ENCODE assay signal across 9 cellular contexts in genomic region chr9:11319477-11320060, GRCh38.
A peak's percentile ranks its signal among the peaks of the same experiment; 100 is the strongest.
DNase-seq lines count a peak whose midpoint lies in the region; ATAC-seq, FAIRE-seq and TF ChIP-seq lines count a peak whose summit lies in the region.
"Had no signal": no experiment of that assay in that cellular context is flagged by ENCODE, and none has a peak within 500 bp of the region (broad histone marks: within the 10 kb centered on the region; RNA-seq: fewer than 3 reads in every experiment).

No MANE protein-coding gene starts in this region.

- 22 to 23% methylated on average over 7 of the region's 7 CpGs for WGBS in gastroesophageal sphincter (ENCODE audit: low coverage in 1 of 2), 2 donors

- peak; percentile 62 for TF ChIP-seq CTCF in RWPE1 (conservative IDR thresholded peaks at IDR 0.05; ENCODE audit: low read depth)
- peak in 1 of 4 experiments; percentile 40 for TF ChIP-seq CTCF in gastroesophageal sphincter (IDR thresholded peaks at IDR 0.05)

- CTCF ChIA-PET in RWPE1 (lab: Yijun Ruan, JAX) = interaction anchor here (0.5 to 0.9 kb wide), 9 partner anchors 33 to 1226 kb away, joined by 3 to 4 read pairs (median 3); partner anchors contain the start of gene PTPRD
- CTCF ChIA-PET in activated naive CD4-positive, alpha-beta T cell treated with anti-CD3 and anti-CD28 coated beads, Interleukin-2, amount 10 ng/mL, durations not matched to agents 7 days and 5 days (lab: Charles Lee) = no interaction called here

- no peak overlapping the region for H3K4me3 ChIP-seq in gastroesophageal sphincter

- H3K27me3 ChIP-seq in gastroesophageal sphincter = no peaks in the 10 kb centered on the region

- intact Hi-C loops in activated CD4-positive, alpha-beta T cell treated with anti-CD3 and anti-CD28 coated beads, Interleukin-2, amount 10 ng/mL, durations not matched to agents 24 days and 14 days (cut with micrococcal nuclease) = no loop called here

- peaks cover 2% of the 10 kb centered on the region for H3K9me3 Mint-ChIP-seq in activated naive CD4-positive, alpha-beta T cell treated with anti-CD3 and anti-CD28 coated beads, Interleukin-2, amount 10 ng/mL, durations not matched to agents 7 days and 5 days
- H3K9me3 Mint-ChIP-seq in activated CD4-positive, alpha-beta T cell treated with anti-CD3 and anti-CD28 coated beads, Interleukin-2, amount 10 ng/mL, durations not matched to agents 24 days and 14 days = no peaks in the 10 kb centered on the region

- H3K4me3 Mint-ChIP-seq in activated naive CD4-positive, alpha-beta T cell treated with anti-CD3 and anti-CD28 coated beads, Interleukin-2, amount 10 ng/mL, durations not matched to agents 7 days and 5 days = no peak overlapping the region
- no peak overlapping the region for H3K4me3 Mint-ChIP-seq in activated CD4-positive, alpha-beta T cell treated with anti-CD3 and anti-CD28 coated beads, Interleukin-2, amount 10 ng/mL, durations not matched to agents 24 days and 14 days

- peak; percentile 84 for FAIRE-seq in islet of Langerhans (lab: Jason Lieb, UNC)
- FAIRE-seq: GM18507 had no signal

- TF ChIP-seq POLR2A in gastroesophageal sphincter (IDR thresholded peaks at IDR 0.05) = no peak

- DNase-seq in DMS 273 treated with DMSO at 0.1 percent for 48 hours (lab: John Stamatoyannopoulos, UW) = peak; percentile 40
- peak; percentile 14 for DNase-seq in HS-5 (ENCODE audit: low read depth)
- DNase-seq in RWPE1 (ENCODE audit: low spot score) = peak; percentile 13
- DNase-seq in activated naive CD4-positive, alpha-beta T cell treated with anti-CD3 and anti-CD28 coated beads, Interleukin-2, amount 10 ng/mL, durations not matched to agents 7 days and 5 days = no peak
- no peak for DNase-seq in activated CD4-positive, alpha-beta T cell treated with anti-CD3 and anti-CD28 coated beads, Interleukin-2, amount 10 ng/mL, durations not matched to agents 24 days and 14 days
- no peak for DNase-seq in activated CD4-positive, alpha-beta T cell treated with anti-CD3 and anti-CD28 coated beads, Interleukin-2, amount 50 U/mL, for 48 hours

- no peaks in the 10 kb centered on the region for H3K36me3 Mint-ChIP-seq in activated naive CD4-positive, alpha-beta T cell treated with anti-CD3 and anti-CD28 coated beads, Interleukin-2, amount 10 ng/mL, durations not matched to agents 7 days and 5 days
- no peaks in the 10 kb centered on the region for H3K36me3 Mint-ChIP-seq in activated CD4-positive, alpha-beta T cell treated with anti-CD3 and anti-CD28 coated beads, Interleukin-2, amount 10 ng/mL, durations not matched to agents 24 days and 14 days (ENCODE audit: low read depth)

- H3K4me1 Mint-ChIP-seq in activated naive CD4-positive, alpha-beta T cell treated with anti-CD3 and anti-CD28 coated beads, Interleukin-2, amount 10 ng/mL, durations not matched to agents 7 days and 5 days = no peaks in the 10 kb centered on the region
- no peaks in the 10 kb centered on the region for H3K4me1 Mint-ChIP-seq in activated CD4-positive, alpha-beta T cell treated with anti-CD3 and anti-CD28 coated beads, Interleukin-2, amount 10 ng/mL, durations not matched to agents 24 days and 14 days

- TF ChIP-seq EP300 in gastroesophageal sphincter (IDR thresholded peaks at IDR 0.05) = no peak

- H3K27me3 Mint-ChIP-seq in activated naive CD4-positive, alpha-beta T cell treated with anti-CD3 and anti-CD28 coated beads, Interleukin-2, amount 10 ng/mL, durations not matched to agents 7 days and 5 days = no peaks in the 10 kb centered on the region
- H3K27me3 Mint-ChIP-seq in activated CD4-positive, alpha-beta T cell treated with anti-CD3 and anti-CD28 coated beads, Interleukin-2, amount 10 ng/mL, durations not matched to agents 24 days and 14 days = no peaks in the 10 kb centered on the region

- no peaks in the 10 kb centered on the region for H3K9me3 ChIP-seq in gastroesophageal sphincter

- H3K36me3 ChIP-seq in gastroesophageal sphincter = no peaks in the 10 kb centered on the region

- POLR2A ChIA-PET in RWPE1 (lab: Yijun Ruan, JAX; ENCODE audit: low non-redundant PET) = no interaction called here

- ATAC-seq in gastroesophageal sphincter = no peak

- no peaks in the 10 kb centered on the region for H3K4me1 ChIP-seq in gastroesophageal sphincter

- H3K27ac Mint-ChIP-seq in activated naive CD4-positive, alpha-beta T cell treated with anti-CD3 and anti-CD28 coated beads, Interleukin-2, amount 10 ng/mL, durations not matched to agents 7 days and 5 days = no peak overlapping the region
- H3K27ac Mint-ChIP-seq in activated CD4-positive, alpha-beta T cell treated with anti-CD3 and anti-CD28 coated beads, Interleukin-2, amount 10 ng/mL, durations not matched to agents 24 days and 14 days = no peak overlapping the region

- no peak overlapping the region for H3K27ac ChIP-seq in RWPE1
- H3K27ac ChIP-seq in gastroesophageal sphincter = no peak overlapping the region

Comparison
In these comparisons a context has a peak if more than half of its experiments do, and no peak if none do; other contexts are left out.
1. DNase-seq: peak in DMS 273 treated with DMSO at 0.1 percent for 48 hours (single experiment), HS-5 (single experiment) and RWPE1 (single experiment); none in activated naive CD4-positive, alpha-beta T cell treated with anti-CD3 and anti-CD28 coated beads, Interleukin-2, amount 10 ng/mL, durations not matched to agents 7 days and 5 days (single experiment), activated CD4-positive, alpha-beta T cell treated with anti-CD3 and anti-CD28 coated beads, Interleukin-2, amount 10 ng/mL, durations not matched to agents 24 days and 14 days (single experiment) and activated CD4-positive, alpha-beta T cell treated with anti-CD3 and anti-CD28 coated beads, Interleukin-2, amount 50 U/mL, for 48 hours (0 of 2).